1 cellular context compared by ENCODE assay signal in the genomic region with DNA sequence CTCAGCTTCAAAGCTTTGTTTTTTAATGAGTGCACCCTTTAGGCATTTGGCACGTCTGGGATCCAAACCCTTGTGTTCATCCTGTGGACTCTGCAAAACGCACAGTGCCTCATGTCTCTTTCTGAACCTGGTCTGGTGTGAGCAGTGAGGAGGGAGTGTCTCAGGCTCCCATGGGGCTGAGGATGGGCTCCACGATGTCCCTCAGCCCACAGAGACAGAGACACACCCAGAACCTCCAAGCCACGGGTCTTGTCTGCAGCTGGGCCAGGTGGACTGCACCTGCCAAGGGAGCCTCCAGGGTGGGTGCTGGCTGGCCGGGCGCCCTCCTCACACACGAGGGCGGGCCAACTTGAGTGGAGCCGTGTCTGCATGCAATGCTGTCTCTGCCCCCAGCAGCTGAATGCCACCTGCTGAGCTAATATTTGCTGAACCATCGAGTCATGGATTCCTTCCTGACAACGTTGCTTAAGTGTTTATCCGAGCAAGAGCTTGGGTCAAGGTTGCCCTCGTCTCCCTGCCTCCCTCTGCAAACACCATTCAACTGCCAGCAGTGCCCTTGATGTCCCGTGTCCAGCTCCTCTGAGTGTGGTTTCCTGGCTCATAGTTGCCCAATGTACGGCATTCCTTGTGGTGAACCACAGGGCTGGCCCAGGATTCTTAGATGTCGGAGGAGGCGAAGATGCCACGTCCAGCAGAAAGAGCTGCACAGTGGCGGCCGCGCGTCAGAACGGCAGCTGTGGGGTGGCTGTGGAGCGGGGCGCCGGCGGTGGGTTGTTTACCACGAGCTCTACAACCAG.
A peak's percentile ranks its signal among the peaks of the same experiment; 100 is the strongest.
TF ChIP-seq lines count a peak whose summit lies in the region.

No MANE protein-coding gene starts in this region.

TF ChIP-seq in HepG2, 621 proteins besides CTCF, POLR2A, EP300 and RAD21 (continued from another document and continues in another):
- TF ChIP-seq ZNF639 (CRISPR knock-in tag; conservative IDR thresholded peaks at IDR 0.05), result peak; percentile 74
- no peak for TF ChIP-seq ZNF7 (CRISPR knock-in tag; IDR thresholded peaks at IDR 0.05)
- no peak for TF ChIP-seq RORA (CRISPR knock-in tag; IDR thresholded peaks at IDR 0.05)
- TF ChIP-seq ZNF3 (CRISPR knock-in tag; IDR thresholded peaks at IDR 0.05), result no peak
- TF ChIP-seq MAF1 (CRISPR knock-in tag; IDR thresholded peaks at IDR 0.05; ENCODE audit: borderline replicate concordance), result no peak
- no peak for TF ChIP-seq HNRNPH1 (optimal IDR thresholded peaks at IDR 0.05; ENCODE audit: low read depth, low read length)
- TF ChIP-seq, protein P1, sequence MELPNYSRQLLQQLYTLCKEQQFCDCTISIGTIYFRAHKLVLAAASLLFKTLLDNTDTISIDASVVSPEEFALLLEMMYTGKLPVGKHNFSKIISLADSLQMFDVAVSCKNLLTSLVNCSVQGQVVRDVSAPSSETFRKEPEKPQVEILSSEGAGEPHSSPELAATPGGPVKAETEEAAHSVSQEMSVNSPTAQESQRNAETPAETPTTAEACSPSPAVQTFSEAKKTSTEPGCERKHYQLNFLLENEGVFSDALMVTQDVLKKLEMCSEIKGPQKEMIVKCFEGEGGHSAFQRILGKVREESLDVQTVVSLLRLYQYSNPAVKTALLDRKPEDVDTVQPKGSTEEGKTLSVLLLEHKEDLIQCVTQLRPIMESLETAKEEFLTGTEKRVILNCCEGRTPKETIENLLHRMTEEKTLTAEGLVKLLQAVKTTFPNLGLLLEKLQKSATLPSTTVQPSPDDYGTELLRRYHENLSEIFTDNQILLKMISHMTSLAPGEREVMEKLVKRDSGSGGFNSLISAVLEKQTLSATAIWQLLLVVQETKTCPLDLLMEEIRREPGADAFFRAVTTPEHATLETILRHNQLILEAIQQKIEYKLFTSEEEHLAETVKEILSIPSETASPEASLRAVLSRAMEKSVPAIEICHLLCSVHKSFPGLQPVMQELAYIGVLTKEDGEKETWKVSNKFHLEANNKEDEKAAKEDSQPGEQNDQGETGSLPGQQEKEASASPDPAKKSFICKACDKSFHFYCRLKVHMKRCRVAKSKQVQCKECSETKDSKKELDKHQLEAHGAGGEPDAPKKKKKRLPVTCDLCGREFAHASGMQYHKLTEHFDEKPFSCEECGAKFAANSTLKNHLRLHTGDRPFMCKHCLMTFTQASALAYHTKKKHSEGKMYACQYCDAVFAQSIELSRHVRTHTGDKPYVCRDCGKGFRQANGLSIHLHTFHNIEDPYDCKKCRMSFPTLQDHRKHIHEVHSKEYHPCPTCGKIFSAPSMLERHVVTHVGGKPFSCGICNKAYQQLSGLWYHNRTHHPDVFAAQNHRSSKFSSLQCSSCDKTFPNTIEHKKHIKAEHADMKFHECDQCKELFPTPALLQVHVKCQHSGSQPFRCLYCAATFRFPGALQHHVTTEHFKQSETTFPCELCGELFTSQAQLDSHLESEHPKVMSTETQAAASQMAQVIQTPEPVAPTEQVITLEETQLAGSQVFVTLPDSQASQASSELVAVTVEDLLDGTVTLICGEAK (IDR thresholded peaks at IDR 0.05), result no peak
- TF ChIP-seq, protein P1 (CRISPR knock-in tag; IDR thresholded peaks at IDR 0.05), result peak; percentile 93
- TF ChIP-seq ZFAT (CRISPR knock-in tag; conservative IDR thresholded peaks at IDR 0.05), result no peak
- no peak for TF ChIP-seq U2AF2 (IDR thresholded peaks at IDR 0.05; ENCODE audit: low read depth, low read length)
- TF ChIP-seq ZNF501 (CRISPR knock-in tag; IDR thresholded peaks at IDR 0.05), result peak; percentile 73
- TF ChIP-seq ZNF451 (CRISPR knock-in tag; IDR thresholded peaks at IDR 0.05), result no peak; the same call in 1 of the 2 replicates
- TF ChIP-seq MEIS1 (CRISPR knock-in tag; IDR thresholded peaks at IDR 0.05; ENCODE audit: borderline replicate concordance), result peak; percentile 29; the same call in 1 of the 2 replicates
- TF ChIP-seq, protein P2, sequence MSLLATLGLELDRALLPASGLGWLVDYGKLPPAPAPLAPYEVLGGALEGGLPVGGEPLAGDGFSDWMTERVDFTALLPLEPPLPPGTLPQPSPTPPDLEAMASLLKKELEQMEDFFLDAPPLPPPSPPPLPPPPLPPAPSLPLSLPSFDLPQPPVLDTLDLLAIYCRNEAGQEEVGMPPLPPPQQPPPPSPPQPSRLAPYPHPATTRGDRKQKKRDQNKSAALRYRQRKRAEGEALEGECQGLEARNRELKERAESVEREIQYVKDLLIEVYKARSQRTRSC (CRISPR knock-in tag; IDR thresholded peaks at IDR 0.05; ENCODE audit: low read depth), result no peak
- no peak; the same call in 1 of the 2 replicates for TF ChIP-seq CREBL2 (CRISPR knock-in tag; IDR thresholded peaks at IDR 0.05; ENCODE audit: borderline replicate concordance)
- peak; percentile 66 for TF ChIP-seq ATF1 (CRISPR knock-in tag; IDR thresholded peaks at IDR 0.05)
- TF ChIP-seq, protein P3, sequence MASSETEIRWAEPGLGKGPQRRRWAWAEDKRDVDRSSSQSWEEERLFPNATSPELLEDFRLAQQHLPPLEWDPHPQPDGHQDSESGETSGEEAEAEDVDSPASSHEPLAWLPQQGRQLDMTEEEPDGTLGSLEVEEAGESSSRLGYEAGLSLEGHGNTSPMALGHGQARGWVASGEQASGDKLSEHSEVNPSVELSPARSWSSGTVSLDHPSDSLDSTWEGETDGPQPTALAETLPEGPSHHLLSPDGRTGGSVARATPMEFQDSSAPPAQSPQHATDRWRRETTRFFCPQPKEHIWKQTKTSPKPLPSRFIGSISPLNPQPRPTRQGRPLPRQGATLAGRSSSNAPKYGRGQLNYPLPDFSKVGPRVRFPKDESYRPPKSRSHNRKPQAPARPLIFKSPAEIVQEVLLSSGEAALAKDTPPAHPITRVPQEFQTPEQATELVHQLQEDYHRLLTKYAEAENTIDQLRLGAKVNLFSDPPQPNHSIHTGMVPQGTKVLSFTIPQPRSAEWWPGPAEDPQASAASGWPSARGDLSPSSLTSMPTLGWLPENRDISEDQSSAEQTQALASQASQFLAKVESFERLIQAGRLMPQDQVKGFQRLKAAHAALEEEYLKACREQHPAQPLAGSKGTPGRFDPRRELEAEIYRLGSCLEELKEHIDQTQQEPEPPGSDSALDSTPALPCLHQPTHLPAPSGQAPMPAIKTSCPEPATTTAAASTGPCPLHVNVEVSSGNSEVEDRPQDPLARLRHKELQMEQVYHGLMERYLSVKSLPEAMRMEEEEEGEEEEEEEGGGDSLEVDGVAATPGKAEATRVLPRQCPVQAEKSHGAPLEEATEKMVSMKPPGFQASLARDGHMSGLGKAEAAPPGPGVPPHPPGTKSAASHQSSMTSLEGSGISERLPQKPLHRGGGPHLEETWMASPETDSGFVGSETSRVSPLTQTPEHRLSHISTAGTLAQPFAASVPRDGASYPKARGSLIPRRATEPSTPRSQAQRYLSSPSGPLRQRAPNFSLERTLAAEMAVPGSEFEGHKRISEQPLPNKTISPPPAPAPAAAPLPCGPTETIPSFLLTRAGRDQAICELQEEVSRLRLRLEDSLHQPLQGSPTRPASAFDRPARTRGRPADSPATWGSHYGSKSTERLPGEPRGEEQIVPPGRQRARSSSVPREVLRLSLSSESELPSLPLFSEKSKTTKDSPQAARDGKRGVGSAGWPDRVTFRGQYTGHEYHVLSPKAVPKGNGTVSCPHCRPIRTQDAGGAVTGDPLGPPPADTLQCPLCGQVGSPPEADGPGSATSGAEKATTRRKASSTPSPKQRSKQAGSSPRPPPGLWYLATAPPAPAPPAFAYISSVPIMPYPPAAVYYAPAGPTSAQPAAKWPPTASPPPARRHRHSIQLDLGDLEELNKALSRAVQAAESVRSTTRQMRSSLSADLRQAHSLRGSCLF (CRISPR knock-in tag; IDR thresholded peaks at IDR 0.05; ENCODE audit: borderline replicate concordance), result no peak
- no peak for TF ChIP-seq ZNF251 (CRISPR knock-in tag; IDR thresholded peaks at IDR 0.05)
- TF ChIP-seq MTERF4 (CRISPR knock-in tag; IDR thresholded peaks at IDR 0.05), result peak; percentile 15; the same call in 1 of the 2 replicates
- TF ChIP-seq ZNF30 (CRISPR knock-in tag; IDR thresholded peaks at IDR 0.05), result no peak
- TF ChIP-seq ZNF746 (CRISPR knock-in tag; IDR thresholded peaks at IDR 0.05), result peak; percentile 68; the same call in 1 of the 2 replicates
- 0 out of 2 replicates have a peak, but pooled peaks have one; percentile 58 for TF ChIP-seq NFKB2 (CRISPR knock-in tag; IDR thresholded peaks at IDR 0.05; ENCODE audit: borderline replicate concordance)
- TF ChIP-seq ZNF605 (CRISPR knock-in tag; IDR thresholded peaks at IDR 0.05), result no peak
- TF ChIP-seq PLSCR1 (CRISPR knock-in tag; IDR thresholded peaks at IDR 0.05; ENCODE audit: borderline replicate concordance), result no peak
- no peak for TF ChIP-seq KDM5A (IDR thresholded peaks at IDR 0.05; ENCODE audit: borderline replicate concordance, low read length)
- TF ChIP-seq ZNF883 (CRISPR knock-in tag; IDR thresholded peaks at IDR 0.05; ENCODE audit: not compliant biosample characterization), result peak; percentile 23
- TF ChIP-seq HCFC1 (IDR thresholded peaks at IDR 0.05; ENCODE audit: low read depth, low read length), result no peak
- TF ChIP-seq ZNF550 (CRISPR knock-in tag; IDR thresholded peaks at IDR 0.05; ENCODE audit: borderline replicate concordance), result no peak
- TF ChIP-seq HHEX (CRISPR knock-in tag; IDR thresholded peaks at IDR 0.05), result peak; percentile 82
- TF ChIP-seq ZNF510 (CRISPR knock-in tag; IDR thresholded peaks at IDR 0.05; ENCODE audit: low read depth), result no peak; the same call in 1 of the 2 replicates
- TF ChIP-seq NCOR1 (IDR thresholded peaks at IDR 0.05; ENCODE audit: borderline replicate concordance, low read length), result no peak; the same call in 1 of the 2 replicates
- TF ChIP-seq ZNF354B (CRISPR knock-in tag; IDR thresholded peaks at IDR 0.05), result no peak
- TF ChIP-seq CEBPZ (IDR thresholded peaks at IDR 0.05; ENCODE audit: low read length), result no peak
